In the genomic region with DNA sequence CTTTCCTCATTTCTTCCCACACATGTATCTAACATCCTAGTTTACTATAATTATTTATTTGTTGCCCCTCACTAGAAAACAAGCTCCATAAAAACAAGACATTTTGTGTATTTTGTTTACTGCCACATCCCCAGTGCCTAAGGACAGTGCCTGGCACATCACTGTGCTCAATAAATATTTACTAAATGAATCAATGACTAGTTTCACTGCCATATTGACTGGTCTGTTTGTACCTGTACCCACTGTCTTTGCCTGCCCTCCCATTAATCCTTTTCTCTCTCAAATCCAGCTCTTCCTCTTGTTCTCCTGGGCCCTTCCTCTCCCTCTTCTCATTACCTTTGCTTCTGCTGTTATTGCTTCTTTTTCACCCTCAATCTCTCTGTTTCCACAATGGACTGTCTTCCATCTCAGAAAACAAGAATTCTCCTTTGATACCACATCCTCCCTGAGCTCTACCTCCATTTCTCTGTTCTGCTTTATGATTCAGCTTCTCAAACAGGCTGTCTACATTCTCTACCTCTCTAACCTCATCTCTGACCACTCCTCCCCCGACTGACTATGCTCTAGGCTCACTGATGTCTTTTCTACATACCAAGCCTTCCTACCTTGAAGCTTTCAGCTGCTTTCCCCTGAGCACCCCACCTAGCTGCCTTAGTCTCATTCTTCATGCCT, we compare ENCODE assay signal across 13 cellular contexts. TPM values are rescaled to one million over a fixed set of nuclear protein-coding genes. Genes with fewer than 3 reads are reported as not detected.
A peak's percentile ranks its signal among the peaks of the same experiment; 100 is the strongest.
DNase-seq lines count a peak whose midpoint lies in the region; ATAC-seq, FAIRE-seq and TF ChIP-seq lines count a peak whose summit lies in the region.
"Had no signal": no experiment of that assay in that cellular context is flagged by ENCODE, and none has a peak within 500 bp of the region (broad histone marks: within the 10 kb centered on the region; RNA-seq: fewer than 3 reads in every experiment).

No MANE protein-coding gene starts in this region.

- intact Hi-C loops in MCF 10A (cut with micrococcal nuclease): no loop called here

- no TSS peak for BruUV-seq in MCF 10A (replicated peaks; lab: Mats Ljungman, UMichigan)

- H3K4me3 Mint-ChIP-seq in activated CD8-positive, alpha-beta T cell treated with anti-CD3 and anti-CD28 coated beads, Interleukin-2, amount 10 ng/mL, durations not matched to agents 7 days and 5 days: no peak overlapping the region
- H3K4me3 Mint-ChIP-seq in MCF 10A (ENCODE audit: unreplicated experiment): no peak overlapping the region

- ATAC-seq in GM18517 (IDR thresholded peaks at IDR 0.05; ENCODE audit: unreplicated experiment) (peak; percentile 57), GM19455 (IDR thresholded peaks at IDR 0.05; ENCODE audit: unreplicated experiment) (peak; percentile 55), HG02981 (IDR thresholded peaks at IDR 0.05; ENCODE audit: unreplicated experiment) (peak; percentile 89)
- peak; percentile 48 for ATAC-seq in activated CD8-positive, alpha-beta T cell treated with anti-CD3 and anti-CD28 coated beads, Interleukin-2, amount 10 ng/mL, durations not matched to agents 7 days and 5 days
- ATAC-seq: heart right ventricle had no signal

- peaks cover 4% of the 10 kb centered on the region for H3K27me3 Mint-ChIP-seq in activated CD8-positive, alpha-beta T cell treated with anti-CD3 and anti-CD28 coated beads, Interleukin-2, amount 10 ng/mL, durations not matched to agents 7 days and 5 days (ENCODE audit: low read depth)
- H3K27me3 Mint-ChIP-seq in MCF 10A (ENCODE audit: insufficient read depth, unreplicated experiment): no peaks in the 10 kb centered on the region

- no peak for TF ChIP-seq CTCF in MCF 10A (IDR thresholded peaks at IDR 0.05; ENCODE audit: unreplicated experiment)

- POLR2A ChIA-PET in activated CD8-positive, alpha-beta T cell treated with anti-CD3 and anti-CD28 coated beads, Interleukin-2, amount 10 ng/mL, durations not matched to agents 7 days and 5 days (lab: Charles Lee): interaction anchor here (1.2 kb wide), 1 partner anchor 8 kb away, joined by 8 read pairs; a partner anchor contains a TSS
- POLR2A ChIA-PET in MCF 10A (lab: Yijun Ruan, JAX): no interaction called here

- CTCF ChIA-PET in activated CD8-positive, alpha-beta T cell treated with anti-CD3 and anti-CD28 coated beads, Interleukin-2, amount 10 ng/mL, durations not matched to agents 7 days and 5 days (lab: Charles Lee): interaction anchor here (0.7 to 3.1 kb wide), 8 partner anchors 8 to 70 kb away, joined by 3 to 17 read pairs (median 4); a partner anchor contains a TSS
- CTCF ChIA-PET in MCF 10A (lab: Yijun Ruan, JAX): interaction anchor here (0.6 to 1.8 kb wide), 5 partner anchors 12 to 173 kb away, joined by 4 to 6 read pairs (median 6); no protein-coding TSS in a partner anchor

- no peak for DNase-seq in activated CD8-positive, alpha-beta T cell treated with anti-CD3 and anti-CD28 coated beads, Interleukin-2, amount 10 ng/mL, durations not matched to agents 7 days and 5 days
- DNase-seq in frontal cortex (ENCODE audit: low spot score in 2 of 2): no peak
- DNase-seq in activated naive CD4-positive, alpha-beta T cell (lab: John Stamatoyannopoulos, UW): no peak
- no peak for DNase-seq in MCF 10A (ENCODE audit: unreplicated experiment)
- no peak for DNase-seq in HT-29 (ENCODE audit: low spot score)
- DNase-seq: heart right ventricle, NCI-H2029, ovary, stomach had no signal

- no peaks in the 10 kb centered on the region for H3K36me3 Mint-ChIP-seq in activated CD8-positive, alpha-beta T cell treated with anti-CD3 and anti-CD28 coated beads, Interleukin-2, amount 10 ng/mL, durations not matched to agents 7 days and 5 days (ENCODE audit: low read depth)
- H3K36me3 Mint-ChIP-seq in MCF 10A (ENCODE audit: insufficient read depth, unreplicated experiment): peaks cover 6% of the 10 kb centered on the region

- no peaks in the 10 kb centered on the region for H3K9me3 Mint-ChIP-seq in activated CD8-positive, alpha-beta T cell treated with anti-CD3 and anti-CD28 coated beads, Interleukin-2, amount 10 ng/mL, durations not matched to agents 7 days and 5 days (ENCODE audit: insufficient read depth)
- H3K9me3 Mint-ChIP-seq in MCF 10A (ENCODE audit: unreplicated experiment): no peaks in the 10 kb centered on the region

- H3K4me1 Mint-ChIP-seq in activated CD8-positive, alpha-beta T cell treated with anti-CD3 and anti-CD28 coated beads, Interleukin-2, amount 10 ng/mL, durations not matched to agents 7 days and 5 days (ENCODE audit: low read depth): no peaks in the 10 kb centered on the region
- no peaks in the 10 kb centered on the region for H3K4me1 Mint-ChIP-seq in MCF 10A (ENCODE audit: insufficient read depth, unreplicated experiment)

- no peak for FAIRE-seq in frontal cortex (lab: Jason Lieb, UNC)
- FAIRE-seq: bronchial epithelial cell had no signal

- H3K27ac Mint-ChIP-seq in activated CD8-positive, alpha-beta T cell treated with anti-CD3 and anti-CD28 coated beads, Interleukin-2, amount 10 ng/mL, durations not matched to agents 7 days and 5 days: no peak overlapping the region
- H3K27ac Mint-ChIP-seq in MCF 10A (ENCODE audit: low read depth, unreplicated experiment): no peak overlapping the region

RNA-seq across cellular contexts. Expression of a gene that starts 8.3 kb away (rescaled TPM):
- total RNA-seq in activated CD8-positive, alpha-beta T cell treated with anti-CD3 and anti-CD28 coated beads, Interleukin-2, amount 10 ng/mL, durations not matched to agents 7 days and 5 days: 10 to 100 TPM; 31.6 to 32.8 TPM
- total RNA-seq in frontal cortex: 20.8 TPM
- total RNA-seq in MCF 10A (2022): 27.8 and 33.7 TPM in 2 replicates
- total RNA-seq in HT-29 (2014; rRNA removed; shearing (Covaris generic)): 10.0 and 13.6 TPM in 2 replicates
